ENCODE assay signal across 31 cellular contexts in the genomic region with DNA sequence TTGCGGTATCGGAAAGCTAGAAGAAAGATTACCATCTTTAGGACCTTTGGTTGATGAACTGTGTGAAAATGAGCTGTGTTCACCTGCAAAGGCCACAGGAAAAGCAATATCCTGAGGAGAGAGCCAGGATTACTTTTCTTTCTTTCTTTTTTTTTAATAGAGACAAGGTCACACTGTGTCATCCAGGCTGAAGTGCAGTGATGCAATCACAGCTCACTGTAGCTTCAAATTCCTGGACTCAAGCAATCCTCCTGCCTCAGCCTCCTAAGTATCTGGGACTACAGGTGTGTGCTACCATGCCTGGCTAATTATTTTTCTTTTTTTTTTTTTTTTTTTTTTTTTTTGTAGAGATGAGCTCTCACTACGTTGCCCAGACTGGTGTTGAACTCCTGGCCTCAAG.
"Had no signal": no experiment of that assay in that cellular context is flagged by ENCODE, and none has a peak within 500 bp of the region (broad histone marks: within the 10 kb centered on the region; RNA-seq: fewer than 3 reads in every experiment).

No MANE protein-coding gene starts in this region.

- H3K9me3 ChIP-seq: adrenal gland had no signal

- H3K36me3 ChIP-seq: adrenal gland, cardiac muscle cell had no signal

- ATAC-seq: activated CD8-positive, alpha-beta T cell treated with anti-CD3 and anti-CD28 coated beads for 36 hours; activated naive CD4-positive, alpha-beta T cell treated with anti-CD3 and anti-CD28 coated beads, Interleukin-2, amount 50 U/mL, for 72 hours had no signal

- H3K27me3 ChIP-seq: adrenal gland, cardiac muscle cell had no signal

- H3K27ac ChIP-seq: adrenal gland, cardiac muscle cell, VCaP had no signal

- H3K4me3 ChIP-seq: adrenal gland, cardiac muscle cell had no signal

- FAIRE-seq: bronchial epithelial cell, TTC549 had no signal

- H3K4me1 ChIP-seq: adrenal gland had no signal

- DNase-seq: activated B cell treated with CpG ODN at 0.5 μM for 24 hours; activated CD4-positive, alpha-beta memory T cell treated with anti-CD3 and anti-CD28 coated beads for 36 hours; activated CD4-positive, alpha-beta T cell treated with anti-CD3 and anti-CD28 coated beads for 4 hours; activated CD4-positive, alpha-beta T cell treated with anti-CD3 and anti-CD28 coated beads, Interleukin-2, amount 10 ng/mL, durations not matched to agents 24 days and 14 days; activated CD4-positive, alpha-beta T cell treated with anti-CD3 and anti-CD28 coated beads, Interleukin-2, amount 50 U/mL, for 1 hour; activated CD4-positive, alpha-beta T cell treated with anti-CD3 and anti-CD28 coated beads, Interleukin-2, amount 50 U/mL, for 4 hours; activated CD4-positive, CD25-positive, alpha-beta regulatory T cell treated with anti-CD3 and anti-CD28 coated beads, Interleukin-2, amount 50 U/mL, for 72 hours; activated CD8-positive, alpha-beta memory T cell treated with anti-CD3 and anti-CD28 coated beads, Interleukin-2, amount 50 U/mL, for 4 hours; activated effector memory CD4-positive, alpha-beta T cell treated with anti-CD3 and anti-CD28 coated beads, Interleukin-2, amount 50 U/mL, for 16 hours; activated gamma-delta T cell treated with Interleukin-2 at 50 U/mL for 16 hours; activated naive CD4-positive, alpha-beta T cell; activated naive CD4-positive, alpha-beta T cell treated with anti-CD3 and anti-CD28 coated beads for 36 hours; activated naive CD4-positive, alpha-beta T cell treated with anti-CD3 and anti-CD28 coated beads, Interleukin-2, amount 50 U/mL, for 16 hours; activated naive CD8-positive, alpha-beta T cell treated with anti-CD3 and anti-CD28 coated beads for 36 hours; activated T-cell treated with anti-CD3 and anti-CD28 coated beads for 4 hours; activated T-cell treated with anti-CD3 and anti-CD28 coated beads, Interleukin-2, amount 50 U/mL, for 1 hour; activated T-cell treated with anti-CD3 and anti-CD28 coated beads, Interleukin-2, amount 50 U/mL, for 4 hours; activated T-cell treated with anti-CD3 and anti-CD28 coated beads, Interleukin-2, amount 50 U/mL, for 72 hours; amniotic stem cell; aorta; caudate nucleus; cerebellar nuclear complex; T-helper 2 cell; T-helper 9 cell had no signal
